In genomic region chr1:208731976-208732821, GRCh38 we compare ENCODE assay signal across 1 cellular context.
TF ChIP-seq lines count a peak whose summit lies in the region.

No MANE protein-coding gene starts in this region.

TF ChIP-seq in H1, 55 proteins besides CTCF, POLR2A, EP300 and RAD21 (continued from another document):
- no peak for TF ChIP-seq CHD7 (IDR thresholded peaks at IDR 0.05; ENCODE audit: insufficient replicate concordance, low read length)
